In the genomic region with DNA sequence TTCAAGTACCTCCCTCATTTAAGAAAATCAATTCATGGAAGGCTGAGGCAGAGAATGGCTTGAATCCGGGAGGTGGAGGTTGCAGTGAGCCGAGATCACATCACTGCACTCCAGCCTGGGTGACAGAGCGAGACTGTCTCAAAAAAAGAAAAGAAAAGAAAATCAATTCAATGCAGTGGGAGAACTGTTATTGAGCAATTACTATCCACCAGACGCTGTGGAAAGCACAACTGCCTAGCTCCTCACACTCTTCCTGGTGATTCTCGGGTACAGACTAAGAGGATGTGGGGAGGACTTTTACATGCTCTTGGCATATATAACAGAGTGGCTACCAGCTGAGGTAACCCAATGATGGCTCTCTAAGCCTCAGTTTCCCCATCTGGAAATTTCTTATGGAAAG, we compare ENCODE assay signal across 9 cellular contexts. TPM values are rescaled to one million over a fixed set of nuclear protein-coding genes. Genes with fewer than 3 reads are reported as not detected.
DNase-seq lines count a peak whose midpoint lies in the region; ATAC-seq, FAIRE-seq and TF ChIP-seq lines count a peak whose summit lies in the region.
"Had no signal": no experiment of that assay in that cellular context is flagged by ENCODE, and none has a peak within 500 bp of the region (broad histone marks: within the 10 kb centered on the region; RNA-seq: fewer than 3 reads in every experiment).

No MANE protein-coding gene starts in this region.

- H3K27me3 ChIP-seq in endothelial cell of umbilical vein (ENCODE audit: control insufficient read depth in 2 of 2, insufficient read depth in 2 of 2, low read length in 2 of 2): no peaks in the 10 kb centered on the region

- no TSS peak for BruUV-seq in OCI-LY7 (replicated peaks; lab: Mats Ljungman, UMichigan)
- no TSS peak for BruUV-seq in endothelial cell of umbilical vein (replicated peaks; lab: Mats Ljungman, UMichigan)

- TF ChIP-seq POLR2A in endothelial cell of umbilical vein (IDR thresholded peaks at IDR 0.05; ENCODE audit: low read depth, low read length): no peak

- H3K9me2 ChIP-seq in OCI-LY7 (ENCODE audit: insufficient read depth, low read length): no peaks in the 10 kb centered on the region

- H3K9ac ChIP-seq in endothelial cell of umbilical vein (replicated peaks; ENCODE audit: extremely low read depth, insufficient read depth, low read length): peak overlapping the region; percentile 16

- H3K79me2 ChIP-seq in OCI-LY7 (ENCODE audit: insufficient read depth, low read depth, low read length) (peaks cover 33% of the 10 kb centered on the region), endothelial cell of umbilical vein (ENCODE audit: control insufficient read depth, insufficient read depth, low read length) (peaks cover 29% of the 10 kb centered on the region)

- H4K20me1 ChIP-seq in OCI-LY7 (ENCODE audit: insufficient read depth, low read length): no peaks in the 10 kb centered on the region
- no peaks in the 10 kb centered on the region for H4K20me1 ChIP-seq in endothelial cell of umbilical vein (replicated peaks; ENCODE audit: control insufficient read depth, extremely low read depth, insufficient read depth, low read length)

- H3K36me3 ChIP-seq in OCI-LY7 (ENCODE audit: insufficient read depth, low read length): peaks cover 22% of the 10 kb centered on the region
- H3K36me3 ChIP-seq in endothelial cell of umbilical vein (ENCODE audit: control insufficient read depth in 2 of 2, extremely low read depth in 1 of 2, insufficient read depth in 2 of 2, low read length in 2 of 2): peaks cover 0 to 2% of the 10 kb centered on the region in 2 experiments

- no peaks in the 10 kb centered on the region for H3K9me1 ChIP-seq in endothelial cell of umbilical vein (replicated peaks; ENCODE audit: control insufficient read depth, extremely low read depth, insufficient read depth, low read length)

- ATAC-seq in stimulated activated effector memory CD8-positive, alpha-beta T cell treated with anti-CD3 and anti-CD28 coated beads, Interleukin-12 subunit alpha, Interleukin-12 subunit beta, amount 100 ng/mL, for 72 hours: no peak
- ATAC-seq in HG03442 (IDR thresholded peaks at IDR 0.05; ENCODE audit: unreplicated experiment) (no peak), HG02623 (IDR thresholded peaks at IDR 0.05; ENCODE audit: unreplicated experiment) (no peak)

- peak overlapping the region; percentile 87 for H3K4me3 Mint-ChIP-seq in stimulated activated effector memory CD8-positive, alpha-beta T cell treated with anti-CD3 and anti-CD28 coated beads, Interleukin-12 subunit alpha, Interleukin-12 subunit beta, amount 100 ng/mL, for 72 hours

- H3K4me3 ChIP-seq in OCI-LY7 (ENCODE audit: low read depth, low read length, poor library complexity, severe bottlenecking): peak overlapping the region; percentile 64
- H3K4me3 ChIP-seq in endothelial cell of umbilical vein (replicated peaks in 1 of 3; ENCODE audit: insufficient read depth in 1 of 3, low read depth in 1 of 3, low read length in 3 of 3): no peak overlapping the region

- H3K4me1 ChIP-seq in OCI-LY7 (ENCODE audit: insufficient read depth, low read length, poor library complexity, severe bottlenecking) (peaks cover 44% of the 10 kb centered on the region), endothelial cell of umbilical vein (ENCODE audit: control insufficient read depth, extremely low read depth, insufficient read depth, low read length) (peaks cover 41% of the 10 kb centered on the region)

- intact Hi-C loops in OCI-LY7 (cut with micrococcal nuclease; ENCODE audit: unreplicated experiment) (loop anchor here (5.0 kb wide), 1 partner anchor 760 kb away; the partner anchor contains the start of genes OFD1 and TRAPPC2), endothelial cell of umbilical vein (cut with micrococcal nuclease) (no loop called here)

- POLR2A ChIA-PET in OCI-LY7 (lab: Charles Lee) (interaction anchor here (0.7 to 9.9 kb wide), 8 partner anchors 15 to 177 kb away, joined by 3 to 148 read pairs (median 8); no protein-coding TSS in a partner anchor), endothelial cell of umbilical vein (lab: Charles Lee) (no interaction called here)

- peak; percentile 11 for DNase-seq in NCI-H2227 (lab: John Stamatoyannopoulos, UW; ENCODE audit: unreplicated experiment)
- DNase-seq in NCI-H2227 treated with DMSO at 0.1 percent for 48 hours (lab: John Stamatoyannopoulos, UW): no peak
- no peak for DNase-seq in OCI-LY7 (ENCODE audit: low spot score)
- no peak for DNase-seq in endothelial cell of umbilical vein (ENCODE audit: low read depth, low spot score)
- DNase-seq in stimulated activated effector memory CD8-positive, alpha-beta T cell treated with anti-CD3 and anti-CD28 coated beads, Interleukin-12 subunit alpha, Interleukin-12 subunit beta, amount 100 ng/mL, for 72 hours (ENCODE audit: low spot score in 2 of 2): no peak
- no peak for DNase-seq in mesenteric fat pad (ENCODE audit: low spot score)
- DNase-seq: NCI-H2171 had no signal

- H3K9me3 Mint-ChIP-seq in stimulated activated effector memory CD8-positive, alpha-beta T cell treated with anti-CD3 and anti-CD28 coated beads, Interleukin-12 subunit alpha, Interleukin-12 subunit beta, amount 100 ng/mL, for 72 hours: no peaks in the 10 kb centered on the region

- no peak for FAIRE-seq in endothelial cell of umbilical vein (lab: Jason Lieb, UNC)

- H3K27ac ChIP-seq in OCI-LY7 (ENCODE audit: low read depth, low read length, poor library complexity, severe bottlenecking): peak overlapping the region; percentile 90
- peak overlapping the region; percentile 68 for H3K27ac ChIP-seq in endothelial cell of umbilical vein (ENCODE audit: insufficient read depth, low read depth, low read length)

- peaks cover 37% of the 10 kb centered on the region for H3K4me1 Mint-ChIP-seq in stimulated activated effector memory CD8-positive, alpha-beta T cell treated with anti-CD3 and anti-CD28 coated beads, Interleukin-12 subunit alpha, Interleukin-12 subunit beta, amount 100 ng/mL, for 72 hours

- peak overlapping the region; percentile 98 for H3K27ac Mint-ChIP-seq in stimulated activated effector memory CD8-positive, alpha-beta T cell treated with anti-CD3 and anti-CD28 coated beads, Interleukin-12 subunit alpha, Interleukin-12 subunit beta, amount 100 ng/mL, for 72 hours

- H3K4me2 ChIP-seq in OCI-LY7 (ENCODE audit: low read length): peak overlapping the region; percentile 80
- H3K4me2 ChIP-seq in endothelial cell of umbilical vein (ENCODE audit: insufficient read depth, low read length): no peak overlapping the region

- H3K9me3 ChIP-seq in OCI-LY7 (ENCODE audit: low read length) (no peaks in the 10 kb centered on the region), endothelial cell of umbilical vein (replicated peaks; ENCODE audit: control insufficient read depth, insufficient read depth, low read length) (no peaks in the 10 kb centered on the region)

- dilution Hi-C loops in endothelial cell of umbilical vein (cut with MboI; ENCODE audit: extremely low pct_ligation_motif_present, low sequenced_read_pairs): no loop called here

- peaks cover 47% of the 10 kb centered on the region for H3K36me3 Mint-ChIP-seq in stimulated activated effector memory CD8-positive, alpha-beta T cell treated with anti-CD3 and anti-CD28 coated beads, Interleukin-12 subunit alpha, Interleukin-12 subunit beta, amount 100 ng/mL, for 72 hours

- CTCF ChIA-PET in OCI-LY7 (lab: Charles Lee; ENCODE audit: unreplicated experiment) (no interaction called here), endothelial cell of umbilical vein (lab: Charles Lee) (interaction anchor here (1.8 to 4.6 kb wide), 3 partner anchors 26 to 516 kb away, joined by 4 to 58 read pairs (median 16); no protein-coding TSS in a partner anchor)

- no peak for TF ChIP-seq CTCF in OCI-LY7 (conservative IDR thresholded peaks at IDR 0.05; ENCODE audit: low read length)
- no peak for TF ChIP-seq CTCF in endothelial cell of umbilical vein (IDR thresholded peaks at IDR 0.05; ENCODE audit: extremely low read depth in 1 of 2, insufficient read depth in 1 of 2, low read depth in 1 of 2, low read length in 2 of 2)

- H2AFZ ChIP-seq in OCI-LY7 (ENCODE audit: low read length) (peak overlapping the region; percentile 80), endothelial cell of umbilical vein (ENCODE audit: low read depth, low read length) (no peak overlapping the region)

TF ChIP-seq in endothelial cell of umbilical vein, 7 proteins besides CTCF, POLR2A, EP300 and RAD21:
- TF ChIP-seq JUN (IDR thresholded peaks at IDR 0.05; ENCODE audit: borderline replicate concordance, insufficient read depth, insufficient read length, low read depth): no peak
- TF ChIP-seq, protein P1, sequence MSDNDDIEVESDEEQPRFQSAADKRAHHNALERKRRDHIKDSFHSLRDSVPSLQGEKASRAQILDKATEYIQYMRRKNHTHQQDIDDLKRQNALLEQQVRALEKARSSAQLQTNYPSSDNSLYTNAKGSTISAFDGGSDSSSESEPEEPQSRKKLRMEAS (IDR thresholded peaks at IDR 0.05; ENCODE audit: insufficient read depth, insufficient read length): no peak
- TF ChIP-seq EZH2 (IDR thresholded peaks at IDR 0.05; ENCODE audit: borderline replicate concordance, low read depth, low read length, severe bottlenecking): no peak
- TF ChIP-seq GATA2 (IDR thresholded peaks at IDR 0.05; ENCODE audit: insufficient read depth, insufficient read length, low read depth, low read length): no peak
- TF ChIP-seq MYC (IDR thresholded peaks at IDR 0.05; ENCODE audit: low read depth, low read length): no peak
- no peak for TF ChIP-seq FOS (IDR thresholded peaks at IDR 0.05; ENCODE audit: borderline replicate concordance, insufficient read depth, low read length)
- no peak for TF ChIP-seq POLR2AphosphoS5 (IDR thresholded peaks at IDR 0.05; ENCODE audit: insufficient read depth, low read depth, low read length)
TF ChIP-seq in endothelial cell of umbilical vein: peak in this region for 0.

RNA-seq across cellular contexts. Expression of gene TMSB4X, which starts 2.7 kb away (rescaled TPM):
- 1,355 and 1,476 TPM in 2 replicates for total RNA-seq in OCI-LY7 (2014; rRNA removed; shearing (Covaris generic))
- 1,524 and 1,540 TPM in 2 replicates for total RNA-seq in OCI-LY7 (2022)
- 6,742 and 6,858 TPM in 2 replicates for total RNA-seq in endothelial cell of umbilical vein
- 4,136 and 4,540 TPM in 2 replicates for polyA plus RNA-seq in endothelial cell of umbilical vein
- 5,392 and 6,117 TPM in 2 replicates for polyA plus RNA-seq in endothelial cell of umbilical vein (2011; cell fraction: cytosol; rRNA removed)
- 1,581 and 1,597 TPM in 2 replicates for polyA plus RNA-seq in endothelial cell of umbilical vein (2011; cell fraction: nucleus; rRNA removed)
- polyA plus RNA-seq in endothelial cell of umbilical vein (2012): 9,118 and 13,019 TPM in 2 replicates
- polyA minus RNA-seq in endothelial cell of umbilical vein: 2,966 and 3,319 TPM in 2 replicates
- polyA minus RNA-seq in endothelial cell of umbilical vein (2011; cell fraction: cytosol; rRNA and poly(A)+ RNA removed): 185 TPM
- 736 and 796 TPM in 2 replicates for polyA minus RNA-seq in endothelial cell of umbilical vein (2011; cell fraction: nucleus; rRNA and poly(A)+ RNA removed)
- total RNA-seq in mesenteric fat pad: 3,940 TPM
